In genomic region chr1:51794260-51794659, GRCh38 we compare ENCODE assay signal across 1 cellular context.
TF ChIP-seq lines count a peak whose summit lies in the region.

No MANE protein-coding gene starts in this region.

TF ChIP-seq in SK-N-SH treated with all-trans-retinoic acid at 6 μM for 48 hours, 23 proteins besides CTCF, POLR2A, EP300 and RAD21 (continued from another document):
- no peak for TF ChIP-seq PATZ1 (CRISPR knock-in tag; IDR thresholded peaks at IDR 0.05; ENCODE audit: borderline replicate concordance)
- no peak for TF ChIP-seq ZFP30 (CRISPR knock-in tag; IDR thresholded peaks at IDR 0.05)
TF ChIP-seq in SK-N-SH treated with all-trans-retinoic acid at 6 μM for 48 hours: peak in this region for 0.
